In genomic region chr2:42708196-42708595, GRCh38 we compare ENCODE assay signal across 23 cellular contexts. TPM values are rescaled to one million over a fixed set of nuclear protein-coding genes. Genes with fewer than 3 reads are reported as not detected.
DNase-seq lines count a peak whose midpoint lies in the region; ATAC-seq and TF ChIP-seq lines count a peak whose summit lies in the region.
"Had no signal": no experiment of that assay in that cellular context is flagged by ENCODE, and none has a peak within 500 bp of the region (broad histone marks: within the 10 kb centered on the region; RNA-seq: fewer than 3 reads in every experiment).

No MANE protein-coding gene starts in this region.

- TF ChIP-seq RAD21 in IMR-90 (IDR thresholded peaks at IDR 0.05; ENCODE audit: low read length) = no peak

- H4K5ac ChIP-seq in IMR-90 (ENCODE audit: low read depth, low read length) = no peak overlapping the region

- POLR2A ChIA-PET in IMR-90 (lab: Charles Lee; ENCODE audit: unreplicated experiment) = no interaction called here

- H3K36me3 ChIP-seq in GM23338 (ENCODE audit: insufficient read depth) (no peaks in the 10 kb centered on the region; the same call in 1 of the 2 replicates), IMR-90 (ENCODE audit: control insufficient read depth, insufficient read depth, low read length) (peaks cover 13% of the 10 kb centered on the region)

- H4K20me1 ChIP-seq in GM23338 (replicated peaks; ENCODE audit: insufficient read depth) (no peaks in the 10 kb centered on the region), IMR-90 (ENCODE audit: insufficient read depth, low read length) (no peaks in the 10 kb centered on the region)
- H4K20me1 ChIP-seq: BLaER1 had no signal

- H3F3A ChIP-seq in GM23338 (replicated peaks; ENCODE audit: low read depth) = peaks cover 12% of the 10 kb centered on the region; the same call in 1 of the 2 replicates

- H3K14ac ChIP-seq in IMR-90 (replicated peaks; ENCODE audit: low read depth, low read length) = no peak overlapping the region

- CTCF ChIA-PET in activated naive CD4-positive, alpha-beta T cell treated with anti-CD3 and anti-CD28 coated beads, Interleukin-2, amount 10 ng/mL, durations not matched to agents 7 days and 5 days (lab: Charles Lee) = no interaction called here
- CTCF ChIA-PET in IMR-90 (lab: Yijun Ruan, JAX) = no interaction called here

- H2BK20ac ChIP-seq in IMR-90 (ENCODE audit: low read depth, low read length) = no peak overlapping the region

- no peaks in the 10 kb centered on the region for H3K27me3 ChIP-seq in GM23338 (ENCODE audit: insufficient read depth)
- H3K27me3 ChIP-seq in IMR-90 (ENCODE audit: control insufficient read depth, insufficient read depth, low read length) = no peaks in the 10 kb centered on the region
- H3K27me3 ChIP-seq: BLaER1 had no signal

- H3K4ac ChIP-seq in IMR-90 (ENCODE audit: low read depth, low read length) = no peak overlapping the region

- no peak for TF ChIP-seq POLR2A in IMR-90 (IDR thresholded peaks at IDR 0.05; ENCODE audit: low read depth, low read length)

- no peaks in the 10 kb centered on the region for H3K27me3 Mint-ChIP-seq in activated naive CD4-positive, alpha-beta T cell treated with anti-CD3 and anti-CD28 coated beads, Interleukin-2, amount 10 ng/mL, durations not matched to agents 7 days and 5 days
- H3K27me3 Mint-ChIP-seq in GM23338 (ENCODE audit: insufficient read depth, low read depth, poor library complexity) = peaks cover 8% of the 10 kb centered on the region
- no peaks in the 10 kb centered on the region for H3K27me3 Mint-ChIP-seq in endothelial cell (ENCODE audit: unreplicated experiment)
- H3K27me3 Mint-ChIP-seq: B cell; CD4-positive, CD25-positive, alpha-beta regulatory T cell had no signal

- no peak for DNase-seq in activated naive CD4-positive, alpha-beta T cell treated with anti-CD3 and anti-CD28 coated beads, Interleukin-2, amount 10 ng/mL, durations not matched to agents 7 days and 5 days
- DNase-seq in activated naive CD4-positive, alpha-beta T cell treated with Interleukin-2 at 50 U/mL for 16 hours = no peak
- DNase-seq in GM23338 (ENCODE audit: low spot score) (no peak), IMR-90 (no peak), endothelial cell (ENCODE audit: low spot score) (no peak), mesenteric fat pad (ENCODE audit: low spot score) (no peak), 8988T (no peak), NCI-H2029 treated with DMSO at 0.1 percent for 48 hours (lab: John Stamatoyannopoulos, UW) (no peak)
- DNase-seq: Caco-2; CD4-positive, CD25-positive, alpha-beta regulatory T cell; CD8-positive, alpha-beta T cell; DMS153; EL; GDM1; GM23248; HFFc6 had no signal

- peaks cover 12% of the 10 kb centered on the region for H3K36me3 Mint-ChIP-seq in activated naive CD4-positive, alpha-beta T cell treated with anti-CD3 and anti-CD28 coated beads, Interleukin-2, amount 10 ng/mL, durations not matched to agents 7 days and 5 days
- peaks cover 41% of the 10 kb centered on the region for H3K36me3 Mint-ChIP-seq in GM23338 (ENCODE audit: low read depth)
- peaks cover 12% of the 10 kb centered on the region for H3K36me3 Mint-ChIP-seq in endothelial cell (ENCODE audit: low read depth, unreplicated experiment)

- BruUV-seq in IMR-90 (replicated peaks; lab: Mats Ljungman, UMichigan) = no TSS peak

- H2BK120ac ChIP-seq in IMR-90 (ENCODE audit: low read depth, low read length) = no peak overlapping the region

- no peaks in the 10 kb centered on the region for H3K9me3 ChIP-seq in IMR-90 (ENCODE audit: control insufficient read depth, insufficient read depth, low read length)
- H3K9me3 ChIP-seq: BLaER1, Caco-2, HAP-1 had no signal

- no peak overlapping the region for H3K18ac ChIP-seq in IMR-90 (ENCODE audit: low read depth, low read length)

- H3K23ac ChIP-seq in IMR-90 (ENCODE audit: low read depth, low read length) = no peak overlapping the region

- H3K4me2 ChIP-seq in GM23338 = no peak overlapping the region
- no peak overlapping the region for H3K4me2 ChIP-seq in IMR-90 (ENCODE audit: low read depth, low read length)
- H3K4me2 ChIP-seq: BLaER1 had no signal

- in situ Hi-C loops in IMR-90 (cut with MboI; ENCODE audit: low sequenced_read_pairs) = no loop called here

- H3K4me3 Mint-ChIP-seq in activated naive CD4-positive, alpha-beta T cell treated with anti-CD3 and anti-CD28 coated beads, Interleukin-2, amount 10 ng/mL, durations not matched to agents 7 days and 5 days = no peak overlapping the region
- H3K4me3 Mint-ChIP-seq in GM23338 = no peak overlapping the region
- H3K4me3 Mint-ChIP-seq in endothelial cell (ENCODE audit: unreplicated experiment) = peak overlapping the region; percentile 50
- H3K4me3 Mint-ChIP-seq: B cell; CD4-positive, CD25-positive, alpha-beta regulatory T cell; CD8-positive, alpha-beta T cell; HFFc6 had no signal

- no CpG with 5 or more reads among the region's 6 CpGs for WGBS in IMR-90 (ENCODE audit: extremely low coverage in 2 of 2, insufficient read length in 1 of 2), 2 experiments

- TF ChIP-seq CTCF in GM23338 (conservative IDR thresholded peaks at IDR 0.05; ENCODE audit: low read depth in 2 of 2) (no peak), IMR-90 (conservative IDR thresholded peaks at IDR 0.05; ENCODE audit: low read depth, low read length) (no peak), endothelial cell (IDR thresholded peaks at IDR 0.05; ENCODE audit: unreplicated experiment) (no peak)

- no peaks in the 10 kb centered on the region for H3K9me2 ChIP-seq in GM23338 (ENCODE audit: insufficient read depth)

- H2AFZ ChIP-seq in GM23338 (no peak overlapping the region), IMR-90 (replicated peaks; ENCODE audit: low read length, poor library complexity) (no peak overlapping the region)
- H2AFZ ChIP-seq: GM23248 had no signal

- H3K4me3 ChIP-seq in GM23338 (no peak overlapping the region), IMR-90 (ENCODE audit: insufficient read depth, low read depth, low read length) (no peak overlapping the region)
- H3K4me3 ChIP-seq: BLaER1, GM12878, GM23248, HAP-1 had no signal

- no peaks in the 10 kb centered on the region for H3K9me3 Mint-ChIP-seq in activated naive CD4-positive, alpha-beta T cell treated with anti-CD3 and anti-CD28 coated beads, Interleukin-2, amount 10 ng/mL, durations not matched to agents 7 days and 5 days
- no peaks in the 10 kb centered on the region for H3K9me3 Mint-ChIP-seq in GM23338
- H3K9me3 Mint-ChIP-seq in endothelial cell (ENCODE audit: unreplicated experiment) = no peaks in the 10 kb centered on the region
- H3K9me3 Mint-ChIP-seq: CD4-positive, CD25-positive, alpha-beta regulatory T cell; CD8-positive, alpha-beta T cell; HFFc6 had no signal

- intact Hi-C loops in IMR-90 (cut with micrococcal nuclease) = loop anchor here (5.0 kb wide), 1 partner anchor 94 kb away; no protein-coding TSS in a partner anchor

- H3K56ac ChIP-seq in IMR-90 (ENCODE audit: extremely low read depth, insufficient read depth, low read length) = no peak overlapping the region

- peak overlapping the region; percentile 38 for H3K27ac Mint-ChIP-seq in activated naive CD4-positive, alpha-beta T cell treated with anti-CD3 and anti-CD28 coated beads, Interleukin-2, amount 10 ng/mL, durations not matched to agents 7 days and 5 days
- H3K27ac Mint-ChIP-seq in GM23338 (peak overlapping the region; percentile 88), endothelial cell (ENCODE audit: unreplicated experiment) (no peak overlapping the region)
- H3K27ac Mint-ChIP-seq: B cell; CD4-positive, CD25-positive, alpha-beta regulatory T cell; CD8-positive, alpha-beta T cell; HFFc6 had no signal

- H4K91ac ChIP-seq in IMR-90 (ENCODE audit: insufficient read depth, low read depth, low read length) = no peak overlapping the region

- H2BK5ac ChIP-seq in IMR-90 (ENCODE audit: low read depth, low read length, poor library complexity, severe bottlenecking) = no peak overlapping the region

- H3K27ac ChIP-seq in GM23338 (ENCODE audit: low read depth) = peak overlapping the region; percentile 1; the same call in 1 of the 2 replicates
- no peak overlapping the region for H3K27ac ChIP-seq in IMR-90 (ENCODE audit: insufficient read depth, low read length)
- H3K27ac ChIP-seq: BLaER1, C4-2B, GM23248 had no signal

- no peaks in the 10 kb centered on the region; a peak in 1 of 4 replicates for H3K79me1 ChIP-seq in IMR-90 (ENCODE audit: low read depth in 1 of 2, low read length in 2 of 2)

- ATAC-seq in GM23338 (no peak), IMR-90 (ENCODE audit: low read depth) (no peak)
- ATAC-seq: CD8-positive, alpha-beta T cell; GM12878 had no signal

- H3K79me2 ChIP-seq in GM23338 (replicated peaks; ENCODE audit: insufficient read depth) = 0 out of 2 replicates have a peak, but pooled peaks cover 3% of the 10 kb centered on the region

- H2AK5ac ChIP-seq in IMR-90 (ENCODE audit: low read depth, low read length) = no peak overlapping the region

- no peaks in the 10 kb centered on the region for H3K4me1 Mint-ChIP-seq in activated naive CD4-positive, alpha-beta T cell treated with anti-CD3 and anti-CD28 coated beads, Interleukin-2, amount 10 ng/mL, durations not matched to agents 7 days and 5 days
- peaks cover 26% of the 10 kb centered on the region for H3K4me1 Mint-ChIP-seq in GM23338
- H3K4me1 Mint-ChIP-seq in endothelial cell (ENCODE audit: unreplicated experiment) = no peaks in the 10 kb centered on the region
- H3K4me1 Mint-ChIP-seq: B cell; CD4-positive, CD25-positive, alpha-beta regulatory T cell had no signal

- dilution Hi-C loops in IMR-90 (cut with HindIII; ENCODE audit: low sequenced_read_pairs, unreplicated experiment) = no loop called here

- H3K9ac ChIP-seq in IMR-90 (ENCODE audit: low read depth, low read length) = no peak overlapping the region
- H3K9ac ChIP-seq: BLaER1, GM23248 had no signal

- H3K4me1 ChIP-seq in GM23338 (ENCODE audit: insufficient read depth) = peaks cover 16% of the 10 kb centered on the region
- peaks cover 2% of the 10 kb centered on the region; the same call in 1 of the 2 replicates for H3K4me1 ChIP-seq in IMR-90 (ENCODE audit: control insufficient read depth, insufficient read depth, low read length)
- H3K4me1 ChIP-seq: BLaER1, Caco-2, HAP-1 had no signal

- no peak overlapping the region for H4K8ac ChIP-seq in IMR-90 (ENCODE audit: low read depth in 2 of 2, low read length in 2 of 2)

- peaks cover 2% of the 10 kb centered on the region; the same call in 1 of the 2 replicates for H3K9me1 ChIP-seq in IMR-90 (ENCODE audit: insufficient read depth, low read length)

- H2BK15ac ChIP-seq in IMR-90 (ENCODE audit: low read depth, low read length) = no peak overlapping the region

- no peak overlapping the region for H2AK9ac ChIP-seq in IMR-90 (replicated peaks; ENCODE audit: low read depth, low read length, poor library complexity)

TF ChIP-seq in GM23338, 12 proteins besides CTCF, POLR2A, EP300 and RAD21 (continues in another document):
- TF ChIP-seq POLR2AphosphoS5 (IDR thresholded peaks at IDR 0.05; ENCODE audit: low read depth) = no peak

TF ChIP-seq in IMR-90, 13 proteins besides CTCF, POLR2A, EP300 and RAD21 (continues in another document):
- TF ChIP-seq MAFK (IDR thresholded peaks at IDR 0.05; ENCODE audit: low read depth, low read length) = peak; percentile 64

RNA-seq across cellular contexts. Expression of gene OXER1, which starts 55.7 kb away (rescaled TPM):
- 0.31 and 0.69 TPM in 2 replicates for total RNA-seq in GM23338 (2014; rRNA removed; shearing (Covaris generic))
- polyA plus RNA-seq in GM23338 (2016; fragmentation: Nextera tagmentation; extraction: Ambion mirVana) (1.2 and 1.5 TPM in 2 replicates), IMR-90 (2012; rRNA removed) (not detected in 2 replicates)
- total RNA-seq in IMR-90 (2012; rRNA removed) (not detected in 2 replicates), endothelial cell (ENCODE audit: unreplicated experiment) (1.5 TPM), mesenteric fat pad (0.84 TPM)
- not detected in 2 replicates for polyA plus RNA-seq in IMR-90 (2012; cell fraction: cytosol; rRNA removed)
- polyA plus RNA-seq in IMR-90 (2012; cell fraction: nucleus; rRNA removed; ENCODE audit: low replicate concordance) = 0.03 and 0.08 TPM in 2 replicates
- total RNA-seq: A172; CD4-positive, CD25-positive, alpha-beta regulatory T cell; GM23248; H4; HFFc6 had no signal
- polyA plus RNA-seq: GM23248 had no signal
